In the genomic region with DNA sequence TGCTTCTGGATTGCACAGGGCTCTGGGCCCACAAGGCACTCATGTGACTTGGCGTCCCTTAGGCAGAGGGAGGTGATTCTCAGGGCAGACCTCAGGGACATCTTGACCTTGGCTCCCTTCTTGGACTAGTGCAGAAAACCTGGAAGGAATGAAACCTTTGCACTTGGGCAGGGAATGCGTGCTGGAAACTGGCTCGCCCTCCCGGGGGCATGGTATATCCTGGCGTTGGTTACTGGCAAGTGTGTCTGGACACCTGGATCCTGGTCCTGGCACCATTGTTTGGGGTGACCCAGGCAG, we compare ENCODE assay signal across 14 cellular contexts.
"Had no signal": no experiment of that assay in that cellular context is flagged by ENCODE, and none has a peak within 500 bp of the region (broad histone marks: within the 10 kb centered on the region; RNA-seq: fewer than 3 reads in every experiment).

No MANE protein-coding gene starts in this region.

- H3K4me1 ChIP-seq: ascending aorta had no signal

- ATAC-seq: gastroesophageal sphincter, left lobe of liver, right cardiac atrium had no signal

- H3K27ac ChIP-seq: ascending aorta, vagina had no signal

- H3K36me3 ChIP-seq: ascending aorta, gastroesophageal sphincter, vagina had no signal

- H3K36me3 Mint-ChIP-seq: naive B cell had no signal

- H3K9me3 Mint-ChIP-seq: naive B cell had no signal

- H3K9me3 ChIP-seq: ascending aorta, gastroesophageal sphincter, tibial nerve, vagina had no signal

- H3K27me3 Mint-ChIP-seq: naive B cell had no signal

- H3K4me1 Mint-ChIP-seq: naive B cell had no signal

- H3K27ac Mint-ChIP-seq: naive B cell had no signal

- H3K4me3 ChIP-seq: ascending aorta, gastroesophageal sphincter, tibial nerve, vagina had no signal

- H3K4me3 Mint-ChIP-seq: naive B cell; T-helper 2 cell treated with Interferon-gamma antibody and Interleukin-4, amounts not matched to agents 5 μg/mL and 100 μg/mL, for 36 hours had no signal

- H3K27me3 ChIP-seq: ascending aorta, gastroesophageal sphincter, tibial nerve, vagina had no signal

- DNase-seq: activated CD4-positive, alpha-beta T cell treated with anti-CD3 and anti-CD28 coated beads, Interleukin-2, amount 50 U/mL, for 1 hour; activated CD4-positive, CD25-positive, alpha-beta regulatory T cell; activated CD8-positive, alpha-beta memory T cell treated with anti-CD3 and anti-CD28 coated beads for 24 hours; activated naive CD4-positive, alpha-beta T cell treated with Interleukin-2 at 50 U/mL for 16 hours; naive B cell; right cardiac atrium had no signal

- FAIRE-seq: bronchial epithelial cell, islet of Langerhans had no signal
